Comparison of ENCODE assay signal across 13 cellular contexts in the genomic region with DNA sequence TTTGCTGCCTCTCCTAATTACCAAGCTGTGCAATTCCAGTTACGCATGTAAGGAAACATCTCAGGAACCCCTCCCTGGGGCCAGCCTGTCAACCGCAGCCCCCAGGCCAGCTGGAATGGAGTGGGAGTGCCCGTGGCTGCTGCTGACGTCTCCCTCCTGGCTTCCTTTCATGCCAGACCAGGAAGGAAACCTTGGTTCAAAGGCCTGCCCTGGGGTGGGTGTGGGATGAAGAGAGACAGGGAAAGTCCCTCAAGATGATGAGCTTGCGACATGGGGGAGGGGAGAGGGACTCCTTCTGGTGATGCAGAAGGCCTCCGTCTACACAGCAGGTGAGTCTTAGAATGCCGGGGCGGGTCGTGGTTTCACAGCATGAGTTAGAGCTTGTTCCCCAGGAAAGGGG. TPM values are rescaled to one million over a fixed set of nuclear protein-coding genes. Genes with fewer than 3 reads are reported as not detected.
DNase-seq lines count a peak whose midpoint lies in the region; ATAC-seq and TF ChIP-seq lines count a peak whose summit lies in the region.
"Had no signal": no experiment of that assay in that cellular context is flagged by ENCODE, and none has a peak within 500 bp of the region (broad histone marks: within the 10 kb centered on the region; RNA-seq: fewer than 3 reads in every experiment).

No MANE protein-coding gene starts in this region.

- POLR2A ChIA-PET in HEK293 (lab: Yijun Ruan, JAX) = interaction anchor here (0.9 kb wide), 1 partner anchor 162 kb away, joined by 5 read pairs; the partner anchor contains the start of gene ARID3B

- DNase-seq in CD14-positive monocyte (ENCODE audit: low spot score) (peak; percentile 23), mesothelial cell of epicardium (ENCODE audit: low spot score in 2 of 2, unreplicated experiment in 2 of 2) (peak in 1 of 2 experiments; percentile 68), NCI-H146 (lab: John Stamatoyannopoulos, UW) (no peak), NCI-H82 (lab: John Stamatoyannopoulos, UW) (no peak), T1000 (lab: John Stamatoyannopoulos, UW) (no peak)
- peak; percentile 65 to 70 for DNase-seq in activated naive CD4-positive, alpha-beta T cell treated with anti-CD3 and anti-CD28 coated beads, Interleukin-2, amount 50 U/mL, for 72 hours (ENCODE audit: low spot score in 2 of 2)
- DNase-seq: amygdala, NCI-H1105 had no signal

- CTCF ChIA-PET in HEK293 (lab: Yijun Ruan, JAX) = interaction anchor here (0.6 to 25.1 kb wide), 12 partner anchors 10 to 584 kb away, joined by 3 to 768 read pairs (median 5); partner anchors contain the start of gene SEMA7A

- ATAC-seq in activated naive CD4-positive, alpha-beta T cell treated with anti-CD3 and anti-CD28 coated beads, Interleukin-2, amount 50 U/mL, for 72 hours = peak; percentile 12 to 53
- ATAC-seq in HG02840 (IDR thresholded peaks at IDR 0.05; ENCODE audit: low FRiP score, unreplicated experiment) = no peak
- ATAC-seq: gastroesophageal sphincter; naive thymus-derived CD8-positive, alpha-beta T cell had no signal

- H3K36me3 Mint-ChIP-seq in CD14-positive monocyte (no peaks in the 10 kb centered on the region), mesothelial cell of epicardium (no peaks in the 10 kb centered on the region)
- H3K36me3 Mint-ChIP-seq in activated naive CD4-positive, alpha-beta T cell treated with anti-CD3 and anti-CD28 coated beads, Interleukin-2, amount 50 U/mL, for 72 hours = no peaks in the 10 kb centered on the region
- H3K36me3 Mint-ChIP-seq: naive thymus-derived CD8-positive, alpha-beta T cell had no signal

- H3K4me3 ChIP-seq in HEK293 (ENCODE audit: low read depth, low read length) = no peak overlapping the region
- H3K4me3 ChIP-seq: gastroesophageal sphincter had no signal

- intact Hi-C loops in CD14-positive monocyte (cut with micrococcal nuclease) = loop anchor here in 1 of 2 donors (10.0 kb wide), 1 partner anchor 386 kb away; no protein-coding TSS in a partner anchor

- no peaks in the 10 kb centered on the region for H3K36me3 ChIP-seq in HEK293 (ENCODE audit: control insufficient read depth in 2 of 2, insufficient read depth in 1 of 2, low read length in 2 of 2)
- H3K36me3 ChIP-seq: gastroesophageal sphincter had no signal

- H3K9me3 Mint-ChIP-seq in CD14-positive monocyte (no peaks in the 10 kb centered on the region), mesothelial cell of epicardium (no peaks in the 10 kb centered on the region)
- no peaks in the 10 kb centered on the region for H3K9me3 Mint-ChIP-seq in activated naive CD4-positive, alpha-beta T cell treated with anti-CD3 and anti-CD28 coated beads, Interleukin-2, amount 50 U/mL, for 72 hours
- H3K9me3 Mint-ChIP-seq: naive thymus-derived CD8-positive, alpha-beta T cell had no signal

- H3K4me3 Mint-ChIP-seq in CD14-positive monocyte (no peak overlapping the region), mesothelial cell of epicardium (no peak overlapping the region)
- H3K4me3 Mint-ChIP-seq: naive thymus-derived CD8-positive, alpha-beta T cell had no signal

- H3K4me1 Mint-ChIP-seq in CD14-positive monocyte (peaks cover 18% of the 10 kb centered on the region), mesothelial cell of epicardium (peaks cover 27% of the 10 kb centered on the region)

- TF ChIP-seq CTCF in CD14-positive monocyte (IDR thresholded peaks at IDR 0.05) = no peak
- TF ChIP-seq CTCF in HEK293 (tag by site-specific recombination; IDR thresholded peaks at IDR 0.05) = no peak
- no peak for TF ChIP-seq CTCF in mesothelial cell of epicardium (IDR thresholded peaks at IDR 0.05; ENCODE audit: unreplicated experiment)

- H3K27ac ChIP-seq in HEK293 (ENCODE audit: extremely low read depth, low read depth, low read length) = no peak overlapping the region
- H3K27ac ChIP-seq: gastroesophageal sphincter had no signal

- no peaks in the 10 kb centered on the region for H3K9me3 ChIP-seq in HEK293 (ENCODE audit: control insufficient read depth, insufficient read depth, low read depth, low read length)
- H3K9me3 ChIP-seq: gastroesophageal sphincter had no signal

- peaks cover 8% of the 10 kb centered on the region for H3K4me1 ChIP-seq in HEK293 (ENCODE audit: control insufficient read depth, insufficient read depth, low read length)

- H3K27ac Mint-ChIP-seq in CD14-positive monocyte = peak overlapping the region in 1 of 7 donors; percentile 50
- peak overlapping the region in 1 of 2 donors; percentile 72 for H3K27ac Mint-ChIP-seq in activated naive CD4-positive, alpha-beta T cell treated with anti-CD3 and anti-CD28 coated beads, Interleukin-2, amount 50 U/mL, for 72 hours
- H3K27ac Mint-ChIP-seq in mesothelial cell of epicardium = peak overlapping the region; percentile 99

- H3K27me3 Mint-ChIP-seq in CD14-positive monocyte (ENCODE audit: low read depth in 3 of 3) = peaks cover 11 to 29% (median 19%) of the 10 kb centered on the region in 3 donors
- no peaks in the 10 kb centered on the region for H3K27me3 Mint-ChIP-seq in mesothelial cell of epicardium (ENCODE audit: low read depth)
- H3K27me3 Mint-ChIP-seq: naive thymus-derived CD8-positive, alpha-beta T cell had no signal

TF ChIP-seq in HEK293, 187 proteins besides CTCF, POLR2A, EP300 and RAD21:
- TF ChIP-seq ZNF280C (tag by site-specific recombination; IDR thresholded peaks at IDR 0.05) = no peak
- no peak for TF ChIP-seq ZNF19 (tag by site-specific recombination; IDR thresholded peaks at IDR 0.05; ENCODE audit: low read depth)
- TF ChIP-seq ZNF2 (tag by site-specific recombination; IDR thresholded peaks at IDR 0.05) = no peak
- TF ChIP-seq ZBTB11 (tag by site-specific recombination; conservative IDR thresholded peaks at IDR 0.05; ENCODE audit: low read depth) = no peak
- TF ChIP-seq SALL2 (tag by site-specific recombination; IDR thresholded peaks at IDR 0.05; ENCODE audit: borderline replicate concordance) = no peak
- no peak for TF ChIP-seq ZNF514 (tag by site-specific recombination; IDR thresholded peaks at IDR 0.05)
- TF ChIP-seq ZFHX2 (tag by site-specific recombination; conservative IDR thresholded peaks at IDR 0.05) = peak; percentile 36; the same call in 1 of the 2 replicates
- TF ChIP-seq ZNF184 (tag by site-specific recombination; IDR thresholded peaks at IDR 0.05) = no peak
- TF ChIP-seq EGR2 (tag by site-specific recombination; IDR thresholded peaks at IDR 0.05; ENCODE audit: low read depth) = peak; percentile 53

RNA-seq across cellular contexts. Expression of gene CYP11A1, which starts 11.4 kb away (rescaled TPM):
- not detected for polyA plus RNA-seq in CD14-positive monocyte
- total RNA-seq in activated naive CD4-positive, alpha-beta T cell treated with anti-CD3 and anti-CD28 coated beads, Interleukin-2, amount 50 U/mL, for 72 hours = under 1 TPM in 1 of 2 donors, not detected in 1; 0.59 TPM
- 5.2 to 7.0 TPM (median 5.3 TPM) in 3 replicates for total RNA-seq in mesothelial cell of epicardium
- total RNA-seq: naive thymus-derived CD8-positive, alpha-beta T cell; SK-MEL-5 had no signal
- polyA plus RNA-seq: naive thymus-derived CD8-positive, alpha-beta T cell had no signal

RNA-seq across cellular contexts. Expression of gene SEMA7A, which starts 54.9 kb away (rescaled TPM):
- under 1 TPM; 0.04 to 0.15 TPM for polyA plus RNA-seq in CD14-positive monocyte
- total RNA-seq in activated naive CD4-positive, alpha-beta T cell treated with anti-CD3 and anti-CD28 coated beads, Interleukin-2, amount 50 U/mL, for 72 hours = 10 to 100 TPM; 47.8 to 53.6 TPM
- total RNA-seq in mesothelial cell of epicardium = 4.6 to 6.0 TPM (median 5.0 TPM) in 3 replicates

Comparison
In these comparisons a context has a peak if more than half of its experiments do, and no peak if none do; other contexts are left out.
1. DNase-seq: peak in CD14-positive monocyte (single experiment) and activated naive CD4-positive, alpha-beta T cell treated with anti-CD3 and anti-CD28 coated beads, Interleukin-2, amount 50 U/mL, for 72 hours (2 of 2); none in NCI-H146 (single experiment), NCI-H82 (single experiment) and T1000 (single experiment).